In the genomic region with DNA sequence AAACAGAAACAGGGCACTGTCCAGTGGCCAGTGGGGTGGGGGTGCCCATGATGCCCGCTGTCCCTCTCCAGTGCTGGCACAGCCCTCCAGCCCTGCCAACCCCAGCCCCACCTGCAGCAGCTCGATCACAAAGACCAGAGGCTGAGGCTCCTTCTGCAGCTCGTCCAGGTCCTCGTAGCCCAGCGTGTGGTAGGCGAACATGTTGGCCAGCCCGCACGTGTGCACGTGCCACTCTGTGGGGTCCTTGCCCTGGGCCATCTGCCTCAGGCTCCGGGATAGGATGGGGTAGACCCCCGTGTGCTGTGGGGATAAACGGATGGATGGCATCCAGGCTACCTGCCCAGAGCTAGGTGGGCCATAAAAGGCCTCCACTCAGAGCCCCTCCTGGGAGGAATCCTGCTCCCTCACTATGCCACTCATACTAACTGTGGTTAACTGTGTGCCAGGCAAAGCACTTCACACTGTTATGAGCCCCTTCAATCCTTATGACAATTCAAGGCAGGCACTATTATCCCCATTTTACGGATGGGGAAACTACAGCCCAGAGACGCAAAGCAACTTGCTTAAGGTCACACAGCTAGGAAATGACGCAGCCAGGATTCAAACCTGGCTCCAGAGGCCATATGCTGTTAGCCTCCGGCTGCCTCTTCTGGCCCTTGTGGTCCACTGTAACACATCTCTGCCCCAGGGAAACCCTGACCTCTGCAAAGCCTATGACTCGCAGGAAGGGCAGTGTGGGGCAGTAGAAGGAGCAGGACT, we compare ENCODE assay signal across 15 cellular contexts. TPM values are rescaled to one million over a fixed set of nuclear protein-coding genes. Genes with fewer than 3 reads are reported as not detected.
"Had no signal": no experiment of that assay in that cellular context is flagged by ENCODE, and none has a peak within 500 bp of the region (broad histone marks: within the 10 kb centered on the region; RNA-seq: fewer than 3 reads in every experiment).

No MANE protein-coding gene starts in this region.

- H3K4me1 ChIP-seq: body of pancreas had no signal

- H3K27ac Mint-ChIP-seq: stimulated activated memory B cell treated with anti-CD40 and anti-IgM and Interleukin-4, amounts not matched to agents 10 μg/mL and 1 μg/mL and 100 μg/mL, for 72 hours had no signal

- ATAC-seq: body of pancreas had no signal

- H3K9me3 ChIP-seq: body of pancreas, neutrophil had no signal

- H3K27ac ChIP-seq: body of pancreas, hepatocyte, neutrophil had no signal

- H3K36me3 ChIP-seq: neutrophil had no signal

- H3K79me2 ChIP-seq: hepatocyte had no signal

- DNase-seq: activated CD4-positive, CD25-positive, alpha-beta regulatory T cell; amygdala; body of pancreas; caudate nucleus; islet precursor cell had no signal

- H3K4me3 ChIP-seq: body of pancreas, hepatocyte had no signal

- H2AFZ ChIP-seq: hepatocyte had no signal

- H3K4me3 Mint-ChIP-seq: stimulated activated memory B cell treated with anti-CD40 and anti-IgM and Interleukin-4, amounts not matched to agents 10 μg/mL and 1 μg/mL and 100 μg/mL, for 72 hours had no signal

- H3K36me3 Mint-ChIP-seq: stimulated activated memory B cell treated with anti-CD40 and anti-IgM and Interleukin-4, amounts not matched to agents 10 μg/mL and 1 μg/mL and 100 μg/mL, for 72 hours had no signal

- H3K27me3 ChIP-seq: body of pancreas, hepatocyte had no signal

RNA-seq across cellular contexts. Expression of a gene that starts 6.5 kb away (rescaled TPM):
- total RNA-seq: activated CD8-positive, alpha-beta memory T cell treated with anti-CD3 and anti-CD28 coated beads, Interleukin-2, amount 10 ng/mL, durations not matched to agents 7 days and 5 days; activated naive CD4-positive, alpha-beta T cell treated with anti-CD3 and anti-CD28 coated beads, Interleukin-2, amount 50 U/mL, for 72 hours; body of pancreas; esophagus mucosa; fibroblast of villous mesenchyme; glomerular endothelial cell; hepatocyte; mammary epithelial cell; T-helper 2 cell treated with Interferon-gamma antibody and Interleukin-4, amounts not matched to agents 100 ng/mL and 5 ng/mL, for 36 hours had no signal
- polyA plus RNA-seq: hepatocyte, mammary epithelial cell had no signal

RNA-seq across cellular contexts. Expression of a gene that starts 15.9 kb away (rescaled TPM):
- total RNA-seq: body of pancreas had no signal
